Comparison of ENCODE assay signal across 9 cellular contexts in the genomic region with DNA sequence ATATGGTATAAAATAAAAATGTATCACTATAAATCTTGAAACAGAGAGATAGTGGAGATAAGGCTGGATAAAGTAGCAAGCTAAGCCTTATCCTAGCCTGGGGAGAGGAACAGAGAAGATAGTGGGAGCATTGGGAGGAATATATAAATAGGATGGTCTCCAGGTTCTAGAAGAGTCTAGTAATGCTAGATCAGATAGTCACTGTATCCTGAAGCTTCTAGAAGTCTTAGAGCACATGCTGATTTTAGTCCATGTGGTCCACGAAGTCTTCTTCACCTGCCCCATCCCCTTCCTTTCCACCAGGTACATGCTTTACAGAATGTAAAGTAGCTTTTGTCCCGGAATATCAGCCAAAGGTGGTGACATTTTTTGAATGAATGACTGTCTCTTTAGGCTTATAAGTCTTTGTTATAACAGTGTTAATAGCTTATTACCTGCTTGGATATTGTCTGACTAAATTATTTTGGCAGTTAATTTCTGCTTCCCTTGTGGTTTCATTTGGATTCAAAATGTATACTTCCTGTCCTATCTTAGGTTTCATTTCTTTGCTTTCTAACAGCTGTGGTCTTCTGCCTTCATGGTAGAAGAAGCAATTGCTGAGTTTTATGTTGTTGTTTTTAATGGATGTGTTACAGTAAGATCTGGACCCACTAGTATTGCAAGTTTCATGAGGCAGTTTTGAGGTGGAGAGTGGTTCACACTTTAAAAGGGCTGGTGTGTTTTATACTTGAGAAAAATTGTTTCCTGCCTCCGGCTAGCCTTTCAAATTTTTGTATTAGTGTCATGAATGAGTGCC. TPM values are rescaled to one million over a fixed set of nuclear protein-coding genes. Genes with fewer than 3 reads are reported as not detected.
DNase-seq lines count a peak whose midpoint lies in the region; ATAC-seq and TF ChIP-seq lines count a peak whose summit lies in the region.
"Had no signal": no experiment of that assay in that cellular context is flagged by ENCODE, and none has a peak within 500 bp of the region (broad histone marks: within the 10 kb centered on the region; RNA-seq: fewer than 3 reads in every experiment).

No MANE protein-coding gene starts in this region.

- H3K4me1 ChIP-seq in OCI-LY3 (ENCODE audit: low read length) = peaks cover 51% of the 10 kb centered on the region
- H3K4me1 ChIP-seq in neutrophil (ENCODE audit: control insufficient read depth in 1 of 2, insufficient read depth in 1 of 2, low read depth in 1 of 2, low read length in 1 of 2) = peaks cover 57 to 87% of the 10 kb centered on the region in 2 experiments

- H3K27ac ChIP-seq in OCI-LY3 (ENCODE audit: low read length) (peak overlapping the region; percentile 4; the same call in 1 of the 2 replicates), neutrophil (peak overlapping the region; percentile 19)
- H3K27ac ChIP-seq: sigmoid colon had no signal

- no peaks in the 10 kb centered on the region for H3K27me3 Mint-ChIP-seq in activated T-cell treated with anti-CD3 and anti-CD28 coated beads, Interleukin-2, amount 50 U/mL, for 4 hours (ENCODE audit: low read depth)

- ATAC-seq in activated T-cell treated with anti-CD3 and anti-CD28 coated beads, Interleukin-2, amount 50 U/mL, for 4 hours = peak in 1 of 2 donors; percentile 27
- ATAC-seq in HG02798 (IDR thresholded peaks at IDR 0.05; ENCODE audit: poor library complexity, unreplicated experiment) = peak; percentile 41
- no peak for ATAC-seq in HG03045 (IDR thresholded peaks at IDR 0.05; ENCODE audit: unreplicated experiment)
- no peak for ATAC-seq in GM18520 (IDR thresholded peaks at IDR 0.05; ENCODE audit: unreplicated experiment)
- no peak for ATAC-seq in GM21737 (IDR thresholded peaks at IDR 0.05; ENCODE audit: unreplicated experiment)

- TF ChIP-seq CTCF in OCI-LY3 (IDR thresholded peaks at IDR 0.05; ENCODE audit: low read depth, low read length) = no peak
- TF ChIP-seq CTCF in neutrophil (IDR thresholded peaks at IDR 0.05) = no peak

- peaks cover 94% of the 10 kb centered on the region for H4K20me1 ChIP-seq in OCI-LY3 (ENCODE audit: insufficient read depth, low read length)

- no peak for DNase-seq in activated T-cell treated with anti-CD3 and anti-CD28 coated beads, Interleukin-2, amount 50 U/mL, for 4 hours
- no peak for DNase-seq in activated T-cell treated with anti-CD3 and anti-CD28 coated beads, Interleukin-2, amount 50 U/mL, for 48 hours
- DNase-seq: sigmoid colon had no signal

- peaks cover 66% of the 10 kb centered on the region for H3K4me1 Mint-ChIP-seq in activated T-cell treated with anti-CD3 and anti-CD28 coated beads, Interleukin-2, amount 50 U/mL, for 4 hours (ENCODE audit: low read depth)

- peaks cover 100% of the 10 kb centered on the region for H3K79me2 ChIP-seq in OCI-LY3 (ENCODE audit: low read length)

- no peaks in the 10 kb centered on the region for H3K36me3 ChIP-seq in OCI-LY3 (replicated peaks; ENCODE audit: low read depth, low read length)
- H3K36me3 ChIP-seq in neutrophil = no peaks in the 10 kb centered on the region
- H3K36me3 ChIP-seq: sigmoid colon had no signal

- H3K4me3 ChIP-seq in OCI-LY3 (ENCODE audit: low read length) = peak overlapping the region; percentile 17
- no peak overlapping the region for H3K4me3 ChIP-seq in neutrophil (ENCODE audit: low read depth in 1 of 2, low read length in 1 of 2)
- H3K4me3 ChIP-seq: sigmoid colon had no signal

- no peaks in the 10 kb centered on the region for H3K27me3 ChIP-seq in OCI-LY3 (ENCODE audit: low read depth, low read length)
- H3K27me3 ChIP-seq in neutrophil = no peaks in the 10 kb centered on the region
- H3K27me3 ChIP-seq: sigmoid colon had no signal

- H3K9me3 Mint-ChIP-seq in activated T-cell treated with anti-CD3 and anti-CD28 coated beads, Interleukin-2, amount 50 U/mL, for 4 hours = no peaks in the 10 kb centered on the region

- no peak overlapping the region for H2AFZ ChIP-seq in OCI-LY3 (ENCODE audit: low read depth, low read length)

- no peak overlapping the region for H3K9ac ChIP-seq in OCI-LY3 (ENCODE audit: low read length)

- peak overlapping the region; percentile 63 for H3K4me2 ChIP-seq in OCI-LY3 (ENCODE audit: low read length)

- peaks cover 10% of the 10 kb centered on the region for H3K36me3 Mint-ChIP-seq in activated T-cell treated with anti-CD3 and anti-CD28 coated beads, Interleukin-2, amount 50 U/mL, for 4 hours (ENCODE audit: insufficient read depth)

- H3K9me3 ChIP-seq in OCI-LY3 (ENCODE audit: insufficient read depth, low read length) = no peaks in the 10 kb centered on the region
- H3K9me3 ChIP-seq in neutrophil = no peaks in the 10 kb centered on the region
- H3K9me3 ChIP-seq: sigmoid colon had no signal

- H3K4me3 Mint-ChIP-seq in activated T-cell treated with anti-CD3 and anti-CD28 coated beads, Interleukin-2, amount 50 U/mL, for 4 hours = peak overlapping the region; percentile 46

RNA-seq across cellular contexts. Expression of gene SMG7, which starts 5.9 kb away (rescaled TPM):
- total RNA-seq in activated T-cell treated with anti-CD3 and anti-CD28 coated beads, Interleukin-2, amount 50 U/mL, for 4 hours = 10 to 100 TPM; 69.0 to 74.3 (median 70.3) TPM
